13 cellular contexts compared by ENCODE assay signal in the genomic region with DNA sequence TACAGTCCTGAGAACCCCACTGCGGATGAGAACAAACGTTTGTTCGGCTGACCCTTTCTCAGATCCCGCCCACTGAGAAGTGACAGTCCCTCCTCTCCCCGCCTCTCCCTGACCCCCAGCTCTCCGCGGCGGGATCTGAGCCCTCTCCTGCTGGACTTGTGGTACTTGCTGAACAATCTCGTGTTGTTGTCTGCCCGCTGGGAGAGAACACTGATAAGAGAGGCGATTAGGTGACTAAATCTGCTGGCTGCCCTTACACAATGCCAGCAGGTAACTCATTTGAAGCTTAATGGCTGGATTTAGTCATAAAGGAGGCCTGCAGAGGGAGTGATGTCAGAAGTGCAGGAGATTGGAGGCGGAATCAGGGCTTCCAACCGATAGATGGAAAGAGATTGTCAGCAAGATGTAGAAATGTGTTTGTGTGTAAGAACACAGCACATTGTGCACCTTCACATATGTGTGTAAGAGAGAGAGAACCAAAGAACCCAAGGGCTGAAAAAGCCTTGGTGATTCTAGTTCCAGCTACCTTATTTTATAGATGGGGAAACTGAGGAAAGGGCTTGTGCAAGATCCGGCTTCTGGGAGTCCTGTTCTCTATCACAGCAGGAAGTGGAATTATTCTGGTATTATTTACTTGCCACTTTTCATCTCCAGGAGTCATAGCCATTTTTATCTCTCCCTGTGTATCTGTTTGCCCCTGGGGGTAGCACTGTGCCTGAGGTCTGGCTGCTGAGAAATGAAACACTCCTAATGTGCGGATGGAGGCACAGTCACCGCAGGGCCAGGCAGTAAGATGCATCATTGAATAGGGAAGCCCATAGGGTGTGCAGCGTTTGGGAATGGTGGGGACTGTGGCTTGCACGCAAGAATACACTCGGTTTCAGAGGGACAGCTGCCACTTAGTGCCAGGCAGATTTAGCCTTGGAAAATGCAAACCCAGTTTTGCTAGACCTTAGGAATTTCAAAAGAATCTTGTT.
A peak's percentile ranks its signal among the peaks of the same experiment; 100 is the strongest.
DNase-seq lines count a peak whose midpoint lies in the region; ATAC-seq, FAIRE-seq and TF ChIP-seq lines count a peak whose summit lies in the region.
"Had no signal": no experiment of that assay in that cellular context is flagged by ENCODE, and none has a peak within 500 bp of the region (broad histone marks: within the 10 kb centered on the region; RNA-seq: fewer than 3 reads in every experiment).

No MANE protein-coding gene starts in this region.

- no peaks in the 10 kb centered on the region for H3K36me3 Mint-ChIP-seq in immature natural killer cell
- H3K36me3 Mint-ChIP-seq: natural killer cell had no signal

- DNase-seq in COR-L47 (lab: John Stamatoyannopoulos, UW): peak; percentile 66
- peak; percentile 42 for DNase-seq in NCI-H2227 (lab: John Stamatoyannopoulos, UW; ENCODE audit: unreplicated experiment)
- DNase-seq in H1 (ENCODE audit: low read depth in 1 of 2, low spot score in 2 of 2): peak; percentile 27 to 62
- DNase-seq in immature natural killer cell: no peak
- DNase-seq in activated effector memory CD4-positive, alpha-beta T cell treated with anti-CD3 and anti-CD28 coated beads, Interleukin-2, amount 50 U/mL, for 16 hours: no peak
- DNase-seq in OCI-M2 (lab: John Stamatoyannopoulos, UW; ENCODE audit: unreplicated experiment): no peak
- DNase-seq: activated naive CD4-positive, alpha-beta T cell treated with Interleukin-2 at 50 U/mL for 16 hours; colonic mucosa; KG1; natural killer cell; NCI-H2081 had no signal

- no peaks in the 10 kb centered on the region for H3K79me1 ChIP-seq in H1 (ENCODE audit: low read depth, low read length)

- H4K91ac ChIP-seq in H1 (replicated peaks; ENCODE audit: insufficient read length, low read length): peak overlapping the region; percentile 31

- peaks cover 5 to 18% (median 8%) of the 10 kb centered on the region in 4 experiments for H3K27me3 ChIP-seq in H1 (replicated peaks in 1 of 4; ENCODE audit: control insufficient read depth in 3 of 4, extremely low read depth in 1 of 4, insufficient read depth in 3 of 4, low read length in 3 of 4)
- peaks cover 9% of the 10 kb centered on the region for H3K27me3 ChIP-seq in neural cell (ENCODE audit: insufficient read depth, low read depth, low read length)
- H3K27me3 ChIP-seq: colonic mucosa had no signal

- H3K23me2 ChIP-seq in H1 (ENCODE audit: low read depth, low read length): peaks cover 5% of the 10 kb centered on the region; the same call in 1 of the 2 replicates

- no peaks in the 10 kb centered on the region for H3K9me3 ChIP-seq in H1 (ENCODE audit: insufficient read depth in 2 of 2, low read depth in 1 of 2, low read length in 1 of 2)
- H3K9me3 ChIP-seq in neural cell (ENCODE audit: low read length): no peaks in the 10 kb centered on the region
- H3K9me3 ChIP-seq: colonic mucosa had no signal

- H3K4ac ChIP-seq in H1 (replicated peaks; ENCODE audit: insufficient read length, low read depth, low read length): no peak overlapping the region

- no peak overlapping the region for H4K8ac ChIP-seq in H1 (ENCODE audit: extremely low read depth, insufficient read depth, low read length)

- no peak overlapping the region for H3K27ac ChIP-seq in H1 (ENCODE audit: low read depth, low read length)
- peak overlapping the region; percentile 26 for H3K27ac ChIP-seq in neural cell (ENCODE audit: low read length)
- H3K27ac ChIP-seq: colonic mucosa had no signal

- 37% methylated on average over 19 of the region's 19 CpGs; no CpG with 5 or more reads in 1 of the 2 experiments for WGBS in H1 (ENCODE audit: extremely low coverage in 1 of 2, insufficient coverage in 1 of 2, insufficient read length in 1 of 2, insufficient replicate concordance in 2 of 2, low coverage in 1 of 2, low lambda C conversion rate in 2 of 2, missing lambda C conversion rate in 1 of 2), 2 experiments

- no peaks in the 10 kb centered on the region for H4K20me1 ChIP-seq in H1 (replicated peaks in 1 of 2; ENCODE audit: control insufficient read depth in 1 of 2, insufficient read depth in 2 of 2, low read length in 2 of 2)
- H4K20me1 ChIP-seq in neural cell (ENCODE audit: insufficient read depth): no peaks in the 10 kb centered on the region

- peak in 1 of 2 experiments; percentile 19; a peak in 2 of 4 replicates for TF ChIP-seq RAD21 in H1 (IDR thresholded peaks at IDR 0.05 in 1 of 2, conservative IDR thresholded peaks at IDR 0.05 in 1 of 2; ENCODE audit: low read depth in 2 of 2, low read length in 2 of 2)
- no peak for TF ChIP-seq RAD21 in neural cell (conservative IDR thresholded peaks at IDR 0.05)

- no peak overlapping the region for H3K27ac Mint-ChIP-seq in immature natural killer cell
- H3K27ac Mint-ChIP-seq: natural killer cell had no signal

- H2BK15ac ChIP-seq in H1 (ENCODE audit: low read length): no peak overlapping the region

- H3K4me1 ChIP-seq in H1 (replicated peaks in 1 of 4; ENCODE audit: control insufficient read depth in 3 of 4, insufficient read depth in 4 of 4, low read length in 3 of 4): peaks cover 0 to 5% (median 2%) of the 10 kb centered on the region in 4 experiments; a peak in 5 of 7 replicates
- H3K4me1 ChIP-seq: colonic mucosa had no signal

- no peaks in the 10 kb centered on the region for H3K4me1 Mint-ChIP-seq in immature natural killer cell
- H3K4me1 Mint-ChIP-seq: natural killer cell had no signal

- no peak overlapping the region for H3K9ac ChIP-seq in H1 (replicated peaks in 1 of 4; ENCODE audit: extremely low read depth in 1 of 4, low read depth in 3 of 4, low read length in 3 of 4)
- H3K9ac ChIP-seq in neural cell (ENCODE audit: low read length): peak overlapping the region; percentile 33

- no peak overlapping the region for H2BK20ac ChIP-seq in H1 (ENCODE audit: low read length)

- peaks cover 0 to 2% (median 0%) of the 10 kb centered on the region in 6 donors for H3K9me3 Mint-ChIP-seq in immature natural killer cell

- TF ChIP-seq CTCF in H1 (IDR thresholded peaks at IDR 0.05; ENCODE audit: control extremely low read depth in 1 of 3, insufficient read depth in 1 of 3, low read depth in 1 of 3, low read length in 3 of 3) (no peak), neural cell (IDR thresholded peaks at IDR 0.05; ENCODE audit: poor library complexity, severe bottlenecking) (peak; percentile 32)

- POLR2A ChIA-PET in H1 (lab: Charles Lee; ENCODE audit: partially characterized antibody): no interaction called here

- no peak overlapping the region for H3K14ac ChIP-seq in H1 (ENCODE audit: insufficient read length)

- H3K56ac ChIP-seq in H1 (replicated peaks; ENCODE audit: insufficient read length, low read depth, low read length): no peak overlapping the region

- FAIRE-seq in H1 (lab: Jason Lieb, UNC): peak; percentile 87

- H3K27me3 Mint-ChIP-seq in immature natural killer cell (ENCODE audit: low read depth in 3 of 3): peaks cover 0 to 7% (median 3%) of the 10 kb centered on the region in 3 donors

- H3K79me2 ChIP-seq in H1 (ENCODE audit: control insufficient read depth in 1 of 2, insufficient read depth in 2 of 2, low read length in 2 of 2): no peaks in the 10 kb centered on the region
- H3K79me2 ChIP-seq in neural cell (replicated peaks; ENCODE audit: insufficient read depth, low read length): no peaks in the 10 kb centered on the region

- TF ChIP-seq EP300 in H1 (IDR thresholded peaks at IDR 0.05; ENCODE audit: borderline replicate concordance in 1 of 2, low read depth in 2 of 2, low read length in 2 of 2) (peak in 1 of 2 experiments; percentile 29; a peak in 1 of 3 replicates), neural cell (conservative IDR thresholded peaks at IDR 0.05; ENCODE audit: poor library complexity, severe bottlenecking) (peak; percentile 48)

- no peak for TF ChIP-seq POLR2A in H1 (IDR thresholded peaks at IDR 0.05; ENCODE audit: control extremely low read depth in 1 of 2, low read depth in 2 of 2, low read length in 2 of 2)

- no peaks in the 10 kb centered on the region for H3F3A ChIP-seq in neural cell (ENCODE audit: insufficient read depth, low read length, poor library complexity, severe bottlenecking)

- ATAC-seq in GM18520 (IDR thresholded peaks at IDR 0.05; ENCODE audit: unreplicated experiment): no peak
- ATAC-seq: natural killer cell had no signal

- H2AFZ ChIP-seq in H1 (ENCODE audit: low read length) (peak overlapping the region; percentile 46; the same call in 1 of the 2 replicates), neural cell (ENCODE audit: low read depth, low read length) (no peak overlapping the region)

- no peak overlapping the region for H3K4me3 Mint-ChIP-seq in immature natural killer cell
- H3K4me3 Mint-ChIP-seq: natural killer cell had no signal

- CTCF ChIA-PET in H1 (lab: Charles Lee; ENCODE audit: partially characterized antibody): interaction anchor here (0.6 to 1.6 kb wide), 6 partner anchors 11 to 202 kb away, joined by 3 read pairs; no protein-coding TSS in a partner anchor

- H3K23ac ChIP-seq in H1 (ENCODE audit: insufficient read length): no peak overlapping the region

- no peak overlapping the region for H4K5ac ChIP-seq in H1 (ENCODE audit: insufficient read length, low read depth, low read length)

- H3K36me3 ChIP-seq in H1 (ENCODE audit: control insufficient read depth in 2 of 4, insufficient read depth in 4 of 4, low read length in 3 of 4) (no peaks in the 10 kb centered on the region), neural cell (ENCODE audit: insufficient read depth, low read length) (no peaks in the 10 kb centered on the region)
- H3K36me3 ChIP-seq: colonic mucosa had no signal

- H2BK12ac ChIP-seq in H1 (ENCODE audit: low read depth, low read length): no peak overlapping the region

- H3K4me2 ChIP-seq in H1 (ENCODE audit: insufficient read depth in 1 of 2, low read depth in 2 of 2, low read length in 2 of 2) (peak overlapping the region; percentile 35 to 51), neural cell (ENCODE audit: low read length) (no peak overlapping the region)

- H2AK5ac ChIP-seq in H1 (ENCODE audit: low read depth, low read length): no peak overlapping the region

- H2BK120ac ChIP-seq in H1 (replicated peaks; ENCODE audit: low read depth, low read length): no peak overlapping the region

- H3K4me3 ChIP-seq in H1 (ENCODE audit: extremely low read depth in 1 of 4, insufficient read depth in 2 of 4, low read depth in 3 of 4, low read length in 4 of 4) (peak overlapping the region in 1 of 4 experiments; percentile 43; a peak in 2 of 8 replicates), neural cell (ENCODE audit: low read length) (peak overlapping the region; percentile 26)
- H3K4me3 ChIP-seq: colonic mucosa had no signal

- H3K18ac ChIP-seq in H1 (ENCODE audit: extremely low read depth, low read length): no peak overlapping the region

- H3K9me2 ChIP-seq in neural cell (ENCODE audit: insufficient read depth, low read length): no peaks in the 10 kb centered on the region

- H2BK5ac ChIP-seq in H1 (ENCODE audit: low read depth, low read length): no peak overlapping the region

TF ChIP-seq in H1, 55 proteins besides CTCF, POLR2A, EP300 and RAD21 (continues in another document):
- no peak for TF ChIP-seq TAF1 (IDR thresholded peaks at IDR 0.05; ENCODE audit: low read depth, low read length)
- TF ChIP-seq CBX8 (IDR thresholded peaks at IDR 0.05; ENCODE audit: borderline replicate concordance, low read depth, low read length): no peak

TF ChIP-seq in neural cell, 6 proteins besides CTCF, POLR2A, EP300 and RAD21 (continues in another document):
- TF ChIP-seq EZH2 (IDR thresholded peaks at IDR 0.05; ENCODE audit: borderline replicate concordance, insufficient read depth, low read length, poor library complexity, severe bottlenecking) (no peak), SMC3 (conservative IDR thresholded peaks at IDR 0.05; ENCODE audit: poor library complexity) (peak; percentile 27), TAF1 (IDR thresholded peaks at IDR 0.05; ENCODE audit: low read depth) (no peak)

Comparison
In these comparisons a context has a peak if more than half of its experiments do, and no peak if none do; other contexts are left out.
1. DNase-seq: peak in COR-L47 (single experiment), NCI-H2227 (single experiment) and H1 (2 of 2); none in immature natural killer cell (0 of 3), activated effector memory CD4-positive, alpha-beta T cell treated with anti-CD3 and anti-CD28 coated beads, Interleukin-2, amount 50 U/mL, for 16 hours (single experiment) and OCI-M2 (single experiment).